Comparison of ENCODE assay signal across 16 cellular contexts in the genomic region with DNA sequence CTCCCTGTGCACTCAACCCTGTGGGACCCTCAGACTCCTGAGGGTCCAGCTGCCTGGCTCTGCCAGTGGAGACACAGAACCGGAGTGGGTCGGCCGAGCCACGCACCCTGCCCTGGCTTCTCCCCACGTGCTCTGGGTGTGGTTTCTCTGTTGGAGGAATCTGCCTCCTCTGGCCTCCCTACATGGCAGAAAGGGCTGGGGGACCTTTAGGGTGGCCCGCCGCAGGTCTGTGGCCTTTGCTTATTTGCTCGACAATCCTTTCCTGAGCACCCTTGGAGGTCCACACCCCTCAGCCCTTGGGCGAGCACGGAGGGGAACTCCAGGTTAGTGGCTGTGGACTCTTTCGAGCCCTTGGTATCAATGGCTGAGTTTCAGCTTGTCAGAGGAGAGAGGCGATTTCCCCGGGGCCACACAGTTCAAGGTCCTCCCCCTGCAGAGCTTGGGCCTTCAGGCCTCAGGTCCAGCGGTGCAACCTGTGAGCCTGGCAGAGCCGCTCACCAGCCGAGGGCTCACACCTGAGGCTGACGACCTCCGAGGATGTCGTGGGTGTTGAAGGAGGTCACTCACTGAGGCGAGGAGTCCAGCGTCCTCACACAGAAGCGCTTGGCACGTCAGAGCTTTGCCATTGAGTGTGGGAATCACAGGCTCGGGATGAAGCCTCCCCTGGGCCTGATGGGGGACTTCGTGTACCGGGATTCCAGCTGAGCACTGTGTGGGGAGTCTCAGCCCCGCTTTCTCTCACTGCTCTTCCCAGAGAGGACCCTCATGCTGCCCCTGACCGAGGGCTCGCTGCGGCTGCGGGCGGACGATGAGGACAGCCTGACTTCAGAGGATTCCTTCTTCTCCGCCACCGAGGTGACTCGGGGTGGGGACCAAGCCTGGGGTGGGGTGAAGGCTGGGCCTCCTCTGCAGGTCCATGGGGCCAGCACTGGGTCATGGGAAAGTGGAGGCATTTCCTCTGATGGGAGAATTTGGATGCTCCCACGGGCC.
"Had no signal": no experiment of that assay in that cellular context is flagged by ENCODE, and none has a peak within 500 bp of the region (broad histone marks: within the 10 kb centered on the region; RNA-seq: fewer than 3 reads in every experiment).

No MANE protein-coding gene starts in this region.

- FAIRE-seq: frontal cortex, islet of Langerhans had no signal

- H3K27me3 ChIP-seq: colonic mucosa, heart right ventricle, ovary had no signal

- H3K4me1 ChIP-seq: colonic mucosa had no signal

- H3K9me3 ChIP-seq: colonic mucosa, heart right ventricle, ovary had no signal

- DNase-seq: colonic mucosa; effector CD4-positive, alpha-beta T cell; heart right ventricle; hypothalamus; left ventricle myocardium superior; mesenchymal stem cell; midbrain; ovary; right cardiac atrium; stimulated activated CD4-positive, alpha-beta T cell treated with anti-CD3 and anti-CD28 coated beads, Interleukin-2, amount 100 ng/mL, for 48 hours; stimulated activated naive CD4-positive, alpha-beta T cell treated with Interleukin-2 at 50 U/mL for 16 hours; trophoblast cell had no signal

- H3K4me2 ChIP-seq: smooth muscle cell had no signal

- H3K36me3 ChIP-seq: ovary had no signal

- ATAC-seq: left ventricle myocardium superior had no signal

- H3K4me3 ChIP-seq: colonic mucosa, heart right ventricle, lung, ovary, smooth muscle cell had no signal

- H3K27ac ChIP-seq: colonic mucosa, heart right ventricle, ovary had no signal
